In the genomic region with DNA sequence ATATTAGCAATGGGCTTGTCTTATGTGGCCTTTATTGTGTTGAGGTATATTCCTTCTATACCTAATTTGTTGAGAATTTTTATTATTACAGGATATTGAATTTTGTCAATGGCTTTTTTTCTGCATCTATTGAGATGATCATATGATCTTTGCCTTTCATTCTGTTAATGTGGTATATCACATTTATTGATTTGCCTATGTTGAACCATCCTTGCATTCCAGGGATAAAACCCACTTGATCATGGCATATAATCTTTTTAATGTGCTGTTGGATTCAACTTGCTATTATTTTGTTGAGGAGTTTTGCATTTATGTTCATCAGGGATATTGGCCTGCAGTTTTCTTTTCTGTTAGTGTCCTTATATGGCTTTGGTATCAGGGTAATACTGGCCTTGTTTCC, we compare ENCODE assay signal across 35 cellular contexts.
"Had no signal": no experiment of that assay in that cellular context is flagged by ENCODE, and none has a peak within 500 bp of the region (broad histone marks: within the 10 kb centered on the region; RNA-seq: fewer than 3 reads in every experiment).

No MANE protein-coding gene starts in this region.

- H3K4me3 ChIP-seq: adrenal gland, body of pancreas, breast epithelium, coronary artery had no signal

- H3K27me3 ChIP-seq: adrenal gland, body of pancreas, brain microvascular endothelial cell, breast epithelium had no signal

- H3K4me1 ChIP-seq: adrenal gland, body of pancreas, breast epithelium had no signal

- FAIRE-seq: astrocyte had no signal

- H3K9me3 ChIP-seq: body of pancreas had no signal

- DNase-seq: activated CD4-positive, alpha-beta memory T cell treated with anti-CD3 and anti-CD28 coated beads, Interleukin-2, amount 10 ng/mL, durations not matched to agents 7 days and 5 days; activated CD4-positive, alpha-beta T cell treated with anti-CD3 and anti-CD28 coated beads for 1 hour; activated CD4-positive, alpha-beta T cell treated with anti-CD3 and anti-CD28 coated beads for 36 hours; activated CD4-positive, alpha-beta T cell treated with anti-CD3 and anti-CD28 coated beads for 48 hours; activated CD4-positive, alpha-beta T cell treated with anti-CD3 and anti-CD28 coated beads, Interleukin-2, amount 10 ng/mL, durations not matched to agents 7 days and 5 days; activated CD4-positive, alpha-beta T cell treated with anti-CD3 and anti-CD28 coated beads, Interleukin-2, amount 50 U/mL, for 48 hours; activated CD4-positive, CD25-positive, alpha-beta regulatory T cell; activated CD8-positive, alpha-beta memory T cell treated with anti-CD3 and anti-CD28 coated beads for 24 hours; activated CD8-positive, alpha-beta memory T cell treated with anti-CD3 and anti-CD28 coated beads, Interleukin-2, amount 10 ng/mL, durations not matched to agents 7 days and 5 days; activated CD8-positive, alpha-beta memory T cell treated with anti-CD3 and anti-CD28 coated beads, Interleukin-2, amount 50 U/mL, for 48 hours; activated CD8-positive, alpha-beta T cell treated with anti-CD3 and anti-CD28 coated beads, Interleukin-2, amount 10 ng/mL, durations not matched to agents 7 days and 5 days; activated effector memory CD4-positive, alpha-beta T cell treated with anti-CD3 and anti-CD28 coated beads, Interleukin-2, amount 50 U/mL, for 16 hours; activated gamma-delta T cell treated with Interleukin-2 at 50 U/mL for 16 hours; activated naive CD4-positive, alpha-beta T cell; activated naive CD4-positive, alpha-beta T cell treated with anti-CD3 and anti-CD28 coated beads for 36 hours; activated naive CD4-positive, alpha-beta T cell treated with anti-CD3 and anti-CD28 coated beads, Interleukin-2, amount 50 U/mL, for 16 hours; activated naive CD8-positive, alpha-beta T cell treated with anti-CD3 and anti-CD28 coated beads for 36 hours; activated T-cell treated with anti-CD3 and anti-CD28 coated beads, Interleukin-2, amount 50 U/mL, for 24 hours; activated T-cell treated with anti-CD3 and anti-CD28 coated beads, Interleukin-2, amount 50 U/mL, for 48 hours; adrenal gland; amniotic stem cell; aorta; body of pancreas; brain microvascular endothelial cell; central memory CD4-positive, alpha-beta T cell; T-helper 2 cell; T-helper 9 cell; WERI-Rb-1 had no signal

- H3K27ac ChIP-seq: adrenal gland, body of pancreas, brain microvascular endothelial cell, breast epithelium, coronary artery, WERI-Rb-1 had no signal

- ATAC-seq: activated CD4-positive, alpha-beta T cell treated with anti-CD3 and anti-CD28 coated beads for 36 hours; activated CD4-positive, CD25-positive, alpha-beta regulatory T cell treated with anti-CD3 and anti-CD28 coated beads, Interleukin-2, amount 50 U/mL, for 24 hours; activated CD8-positive, alpha-beta memory T cell treated with anti-CD3 and anti-CD28 coated beads, Interleukin-2, amount 10 ng/mL, durations not matched to agents 7 days and 5 days; activated CD8-positive, alpha-beta T cell treated with anti-CD3 and anti-CD28 coated beads, Interleukin-2, amount 10 ng/mL, durations not matched to agents 7 days and 5 days; activated naive CD4-positive, alpha-beta T cell treated with anti-CD3 and anti-CD28 coated beads, Interleukin-2, amount 50 U/mL, for 72 hours; activated T-helper 17 cell treated with anti-CD3 and anti-CD28 coated beads, Interleukin-2, amount 50 U/mL, for 72 hours; body of pancreas; WTC11 had no signal

- H3K36me3 ChIP-seq: adrenal gland, brain microvascular endothelial cell, breast epithelium, WERI-Rb-1 had no signal
